In genomic region chr17:58693208-58693607, GRCh38 we compare ENCODE assay signal across 8 cellular contexts. TPM values are rescaled to one million over a fixed set of nuclear protein-coding genes. Genes with fewer than 3 reads are reported as not detected.
DNase-seq lines count a peak whose midpoint lies in the region; ATAC-seq and TF ChIP-seq lines count a peak whose summit lies in the region.

No MANE protein-coding gene starts in this region.

- H3K27ac Mint-ChIP-seq in chondrocyte (ENCODE audit: unreplicated experiment), result peak overlapping the region; percentile 94
- H3K27ac Mint-ChIP-seq in nephron progenitor cell, result peak overlapping the region; percentile 19

- peaks cover 36% of the 10 kb centered on the region for H3K79me2 ChIP-seq in Karpas-422 (ENCODE audit: low read length)

- peak overlapping the region; percentile 67 for H3K27ac ChIP-seq in Karpas-422 (ENCODE audit: low read length)

- H3K36me3 Mint-ChIP-seq in chondrocyte (ENCODE audit: low read depth) (no peaks in the 10 kb centered on the region), nephron progenitor cell (ENCODE audit: low read depth) (peaks cover 22% of the 10 kb centered on the region)

- H3K36me3 ChIP-seq in Karpas-422 (ENCODE audit: insufficient read depth, low read length), result peaks cover 8% of the 10 kb centered on the region

- H4K20me1 ChIP-seq in Karpas-422 (ENCODE audit: insufficient read depth, low read depth, low read length), result no peaks in the 10 kb centered on the region

- peak overlapping the region; percentile 93 for H3K4me2 ChIP-seq in Karpas-422 (ENCODE audit: low read depth, low read length, poor library complexity, severe bottlenecking)

- H2AFZ ChIP-seq in Karpas-422 (ENCODE audit: low read length), result no peak overlapping the region

- ATAC-seq in HG03521 (IDR thresholded peaks at IDR 0.05; ENCODE audit: unreplicated experiment), result no peak
- ATAC-seq in GM21381 (IDR thresholded peaks at IDR 0.05; ENCODE audit: unreplicated experiment), result no peak

- H3K9ac ChIP-seq in Karpas-422 (ENCODE audit: low read length), result peak overlapping the region; percentile 86

- DNase-seq in CD1c-positive myeloid dendritic cell (ENCODE audit: extremely low spot score), result peak; percentile 19
- DNase-seq in Karpas-422, result no peak
- DNase-seq in chondrocyte (ENCODE audit: low spot score), result no peak
- no peak for DNase-seq in nephron progenitor cell
- no peak for DNase-seq in HuH-7 (ENCODE audit: low spot score)
- no peak for DNase-seq in Ammon's horn (ENCODE audit: low spot score)

- H3K27me3 Mint-ChIP-seq in chondrocyte (ENCODE audit: low read depth) (no peaks in the 10 kb centered on the region), nephron progenitor cell (ENCODE audit: low read depth, poor library complexity) (peaks cover under 1% of the 10 kb centered on the region)

- H3K4me1 ChIP-seq in Karpas-422 (ENCODE audit: low read length), result peaks cover 25% of the 10 kb centered on the region

- H3K9me2 ChIP-seq in Karpas-422 (replicated peaks; ENCODE audit: insufficient read depth, low read length), result no peaks in the 10 kb centered on the region

- peaks cover 23% of the 10 kb centered on the region for H3K4me1 Mint-ChIP-seq in chondrocyte (ENCODE audit: low read depth)
- peaks cover 33% of the 10 kb centered on the region for H3K4me1 Mint-ChIP-seq in nephron progenitor cell

- H3K9me3 Mint-ChIP-seq in chondrocyte (ENCODE audit: low read depth) (no peaks in the 10 kb centered on the region), nephron progenitor cell (no peaks in the 10 kb centered on the region)

- H3K9me3 ChIP-seq in Karpas-422 (ENCODE audit: low read length), result no peaks in the 10 kb centered on the region

- H3K4me3 Mint-ChIP-seq in chondrocyte (ENCODE audit: unreplicated experiment) (peak overlapping the region; percentile 81), nephron progenitor cell (peak overlapping the region; percentile 86)

- TF ChIP-seq CTCF in chondrocyte (IDR thresholded peaks at IDR 0.05) (no peak), nephron progenitor cell (IDR thresholded peaks at IDR 0.05) (no peak)

- H3K27me3 ChIP-seq in Karpas-422 (ENCODE audit: low read length), result no peaks in the 10 kb centered on the region

- H3K4me3 ChIP-seq in Karpas-422 (ENCODE audit: low read length), result peak overlapping the region; percentile 87

RNA-seq across cellular contexts. Expression of gene RAD51C, which starts 0.8 kb away (rescaled TPM):
- total RNA-seq in Karpas-422 (2014; rRNA removed; shearing (Covaris generic); ENCODE audit: low replicate concordance), result 38.1 and 53.7 TPM in 2 replicates
- total RNA-seq in chondrocyte, result 17.2 to 25.4 TPM (median 22.3 TPM) in 3 replicates

RNA-seq across cellular contexts. Expression of gene TEX14, which starts 1.4 kb away (rescaled TPM):
- total RNA-seq in Karpas-422 (2014; rRNA removed; shearing (Covaris generic); ENCODE audit: low replicate concordance), result not detected in 2 replicates
- 0.05 to 0.08 TPM in 2 of 3 replicates, not detected in the other for total RNA-seq in chondrocyte
